ENCODE assay signal across 8 cellular contexts in the genomic region with DNA sequence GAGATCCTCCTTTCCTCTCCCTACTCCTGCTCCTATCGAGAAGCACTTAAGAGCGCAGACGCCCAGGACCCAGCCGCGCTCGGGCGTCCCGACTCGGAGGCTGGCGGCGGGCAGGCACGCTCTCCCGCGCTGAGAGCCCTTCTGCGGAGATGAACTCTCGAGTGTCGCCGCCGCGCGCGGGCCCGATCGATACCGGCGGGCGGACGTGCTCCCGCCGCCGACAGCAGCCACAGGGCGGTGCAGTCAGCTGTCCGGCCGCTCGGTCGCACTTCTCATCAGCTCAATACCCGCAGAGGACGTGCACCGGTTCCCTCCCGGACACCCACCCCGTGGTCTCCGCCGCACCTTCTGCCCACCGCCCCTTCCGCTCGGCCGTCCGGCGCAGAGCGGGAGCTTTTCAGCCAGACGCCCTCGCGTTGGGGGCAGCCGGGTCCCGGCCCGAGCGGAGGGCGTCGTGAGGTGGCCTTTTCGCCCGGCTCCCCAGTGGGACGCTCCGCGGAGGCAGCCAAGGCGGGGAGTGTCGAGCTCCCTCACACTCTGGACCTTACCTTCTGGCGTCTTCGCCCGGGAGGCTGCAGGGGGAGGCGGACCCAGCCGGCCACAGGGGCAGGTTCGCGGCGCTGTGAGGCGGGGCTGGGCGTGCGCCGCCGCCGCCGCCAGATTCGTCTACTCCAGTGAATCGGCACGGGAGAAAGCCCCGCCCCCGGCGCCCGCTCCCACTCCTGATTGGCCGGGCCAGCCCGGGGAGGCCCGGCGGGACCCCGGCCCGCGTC. TPM values are rescaled to one million over a fixed set of nuclear protein-coding genes. Genes with fewer than 3 reads are reported as not detected.
DNase-seq lines count a peak whose midpoint lies in the region; ATAC-seq and TF ChIP-seq lines count a peak whose summit lies in the region.

No MANE protein-coding gene starts in this region.

- ATAC-seq in CD4-positive, CD25-positive, alpha-beta regulatory T cell (ENCODE audit: low read depth in 2 of 2): peak; percentile 48
- peak; percentile 77 for ATAC-seq in GM19438 (IDR thresholded peaks at IDR 0.05; ENCODE audit: low read depth, unreplicated experiment)
- ATAC-seq in HG03520 (IDR thresholded peaks at IDR 0.05; ENCODE audit: unreplicated experiment): peak; percentile 50
- ATAC-seq in activated T-cell treated with anti-CD3 and anti-CD28 coated beads, Interleukin-2, amount 50 U/mL, for 4 hours: peak; percentile 82 to 87

- H3K4me1 Mint-ChIP-seq in CD4-positive, CD25-positive, alpha-beta regulatory T cell: peaks cover 6 to 16% (median 9%) of the 10 kb centered on the region in 4 donors
- peaks cover 8% of the 10 kb centered on the region for H3K4me1 Mint-ChIP-seq in activated T-cell treated with anti-CD3 and anti-CD28 coated beads, Interleukin-2, amount 50 U/mL, for 4 hours (ENCODE audit: low read depth)
- peaks cover 10% of the 10 kb centered on the region for H3K4me1 Mint-ChIP-seq in nephron progenitor cell

- peaks cover 30% of the 10 kb centered on the region for H3K4me1 ChIP-seq in CD4-positive, CD25-positive, alpha-beta regulatory T cell (ENCODE audit: control insufficient read depth, insufficient read depth, low read length, poor library complexity, severe bottlenecking)
- peaks cover 0 to 29% (median 28%) of the 10 kb centered on the region in 5 donors for H3K4me1 ChIP-seq in subcutaneous abdominal adipose tissue (ENCODE audit: control insufficient read depth in 5 of 5, insufficient read depth in 5 of 5, low read length in 5 of 5)

- peak overlapping the region; percentile 66 for H3K4me3 ChIP-seq in CD4-positive, CD25-positive, alpha-beta regulatory T cell (ENCODE audit: low read depth, low read length)
- H3K4me3 ChIP-seq in fibroblast of mammary gland (ENCODE audit: control insufficient read depth, low read depth, low read length): peak overlapping the region; percentile 50
- peak overlapping the region; percentile 2 to 81 (median 62) for H3K4me3 ChIP-seq in subcutaneous abdominal adipose tissue (ENCODE audit: low read depth in 1 of 5, low read length in 5 of 5)

- peaks cover 4% of the 10 kb centered on the region for H3K36me3 Mint-ChIP-seq in CD4-positive, CD25-positive, alpha-beta regulatory T cell
- H3K36me3 Mint-ChIP-seq in activated T-cell treated with anti-CD3 and anti-CD28 coated beads, Interleukin-2, amount 50 U/mL, for 4 hours (ENCODE audit: insufficient read depth): peaks cover 5% of the 10 kb centered on the region
- no peaks in the 10 kb centered on the region for H3K36me3 Mint-ChIP-seq in nephron progenitor cell (ENCODE audit: low read depth)

- H3K27ac Mint-ChIP-seq in CD4-positive, CD25-positive, alpha-beta regulatory T cell: no peak overlapping the region
- no peak overlapping the region for H3K27ac Mint-ChIP-seq in nephron progenitor cell

- no peak overlapping the region for H3K27ac ChIP-seq in CD4-positive, CD25-positive, alpha-beta regulatory T cell (ENCODE audit: insufficient read depth, low read length, poor library complexity, severe bottlenecking)
- no peak overlapping the region for H3K27ac ChIP-seq in subcutaneous abdominal adipose tissue (ENCODE audit: low read depth, low read length)

- no peaks in the 10 kb centered on the region for H3K36me3 ChIP-seq in CD4-positive, CD25-positive, alpha-beta regulatory T cell (ENCODE audit: control insufficient read depth, insufficient read depth, low read length)
- H3K36me3 ChIP-seq in subcutaneous abdominal adipose tissue (ENCODE audit: control insufficient read depth in 5 of 5, insufficient read depth in 5 of 5, low read length in 5 of 5): peaks cover 0 to 4% (median 0%) of the 10 kb centered on the region in 5 donors

- TF ChIP-seq CTCF in fibroblast of mammary gland (conservative IDR thresholded peaks at IDR 0.05; ENCODE audit: control insufficient read depth, insufficient read depth, low read depth, low read length) (no peak), nephron progenitor cell (IDR thresholded peaks at IDR 0.05) (no peak)

- H3K4me3 Mint-ChIP-seq in CD4-positive, CD25-positive, alpha-beta regulatory T cell: peak overlapping the region; percentile 44 to 80 (median 74)
- H3K4me3 Mint-ChIP-seq in activated T-cell treated with anti-CD3 and anti-CD28 coated beads, Interleukin-2, amount 50 U/mL, for 4 hours: peak overlapping the region; percentile 76
- H3K4me3 Mint-ChIP-seq in nephron progenitor cell: peak overlapping the region; percentile 78

- H3K9me3 Mint-ChIP-seq in CD4-positive, CD25-positive, alpha-beta regulatory T cell: peaks cover 0 to 2% (median 0%) of the 10 kb centered on the region in 7 donors
- H3K9me3 Mint-ChIP-seq in activated T-cell treated with anti-CD3 and anti-CD28 coated beads, Interleukin-2, amount 50 U/mL, for 4 hours: no peaks in the 10 kb centered on the region
- no peaks in the 10 kb centered on the region for H3K9me3 Mint-ChIP-seq in nephron progenitor cell

- peak; percentile 30 to 64 (median 38) for DNase-seq in CD4-positive, CD25-positive, alpha-beta regulatory T cell
- peak; percentile 97 for DNase-seq in NCI-H82 (lab: John Stamatoyannopoulos, UW)
- peak; percentile 57 for DNase-seq in activated T-cell treated with anti-CD3 and anti-CD28 coated beads, Interleukin-2, amount 50 U/mL, for 4 hours
- peak; percentile 21 for DNase-seq in fibroblast of mammary gland (ENCODE audit: low read depth)
- peak; percentile 98 for DNase-seq in nephron progenitor cell

- H3K27me3 ChIP-seq in CD4-positive, CD25-positive, alpha-beta regulatory T cell (ENCODE audit: control insufficient read depth, insufficient read depth, low read length): peaks cover 48% of the 10 kb centered on the region
- peaks cover 14 to 47% (median 28%) of the 10 kb centered on the region in 5 donors for H3K27me3 ChIP-seq in subcutaneous abdominal adipose tissue (ENCODE audit: control insufficient read depth in 5 of 5, insufficient read depth in 4 of 5, low read length in 5 of 5)

- no peak overlapping the region for H3K9ac ChIP-seq in subcutaneous abdominal adipose tissue (ENCODE audit: low read length in 5 of 5)

- peaks cover 62% of the 10 kb centered on the region for H3K27me3 Mint-ChIP-seq in CD4-positive, CD25-positive, alpha-beta regulatory T cell
- peaks cover 63% of the 10 kb centered on the region for H3K27me3 Mint-ChIP-seq in activated T-cell treated with anti-CD3 and anti-CD28 coated beads, Interleukin-2, amount 50 U/mL, for 4 hours (ENCODE audit: low read depth)
- peaks cover 97% of the 10 kb centered on the region for H3K27me3 Mint-ChIP-seq in nephron progenitor cell (ENCODE audit: low read depth, poor library complexity)

- no peaks in the 10 kb centered on the region for H3K9me3 ChIP-seq in CD4-positive, CD25-positive, alpha-beta regulatory T cell (ENCODE audit: control insufficient read depth in 2 of 2, low read length in 2 of 2)
- no peaks in the 10 kb centered on the region for H3K9me3 ChIP-seq in subcutaneous abdominal adipose tissue (ENCODE audit: control insufficient read depth in 5 of 5, low read length in 5 of 5)

RNA-seq across cellular contexts. Expression of gene INSM2, which starts 0.4 kb away (rescaled TPM):
- not detected for total RNA-seq in CD4-positive, CD25-positive, alpha-beta regulatory T cell
- not detected for polyA plus RNA-seq in CD4-positive, CD25-positive, alpha-beta regulatory T cell
- total RNA-seq in activated T-cell treated with anti-CD3 and anti-CD28 coated beads, Interleukin-2, amount 50 U/mL, for 4 hours: not detected

Comparison
In these comparisons a context has a peak if more than half of its experiments do, and no peak if none do; other contexts are left out.
1. DNase-seq: peak in every context shown above with its lines; median percentile 98 in nephron progenitor cell; 97 in NCI-H82; 57 in activated T-cell treated with anti-CD3 and anti-CD28 coated beads, Interleukin-2, amount 50 U/mL, for 4 hours; 38 in CD4-positive, CD25-positive, alpha-beta regulatory T cell; 21 in fibroblast of mammary gland.